8 cellular contexts compared by ENCODE assay signal in genomic region chr10:84329986-84330651, GRCh38. TPM values are rescaled to one million over a fixed set of nuclear protein-coding genes. Genes with fewer than 3 reads are reported as not detected.
DNase-seq lines count a peak whose midpoint lies in the region; ATAC-seq, FAIRE-seq and TF ChIP-seq lines count a peak whose summit lies in the region.

No MANE protein-coding gene starts in this region.

- H3K4me3 ChIP-seq in GM23248 (peak overlapping the region; percentile 93), MM.1S (ENCODE audit: low read length) (peak overlapping the region; percentile 85; the same call in 1 of the 2 replicates), endothelial cell of umbilical vein (replicated peaks in 1 of 3; ENCODE audit: insufficient read depth in 1 of 3, low read depth in 1 of 3, low read length in 3 of 3) (no peak overlapping the region), upper lobe of left lung (peak overlapping the region in 3 of 4 donors; percentile 85 to 96 (median 96))

- H3K9ac ChIP-seq in GM23248, result peak overlapping the region; percentile 92
- no peak overlapping the region; the same call in 1 of the 2 replicates for H3K9ac ChIP-seq in MM.1S (ENCODE audit: low read length)
- H3K9ac ChIP-seq in endothelial cell of umbilical vein (replicated peaks; ENCODE audit: extremely low read depth, insufficient read depth, low read length), result no peak overlapping the region

- H3K9me1 ChIP-seq in endothelial cell of umbilical vein (replicated peaks; ENCODE audit: control insufficient read depth, extremely low read depth, insufficient read depth, low read length), result no peaks in the 10 kb centered on the region

- ATAC-seq in GM18519 (IDR thresholded peaks at IDR 0.05; ENCODE audit: low FRiP score, unreplicated experiment) (peak; percentile 23), upper lobe of left lung (ENCODE audit: low FRiP score in 2 of 2) (no peak)

- H3K9me3 ChIP-seq in GM23248 (ENCODE audit: low read depth) (no peaks in the 10 kb centered on the region), MM.1S (replicated peaks; ENCODE audit: insufficient read depth, low read length) (no peaks in the 10 kb centered on the region), endothelial cell of umbilical vein (replicated peaks; ENCODE audit: control insufficient read depth, insufficient read depth, low read length) (no peaks in the 10 kb centered on the region), upper lobe of left lung (no peaks in the 10 kb centered on the region)

- intact Hi-C loops in endothelial cell of umbilical vein (cut with micrococcal nuclease), result loop anchor here (1.0 to 2.0 kb wide), 3 partner anchors 21 to 63 kb away; no protein-coding TSS in a partner anchor

- H2AFZ ChIP-seq in GM23248 (no peak overlapping the region), MM.1S (ENCODE audit: low read length) (no peak overlapping the region), endothelial cell of umbilical vein (ENCODE audit: low read depth, low read length) (no peak overlapping the region)

- BruUV-seq in endothelial cell of umbilical vein (replicated peaks; lab: Mats Ljungman, UMichigan), result no TSS peak

- H3K4me2 ChIP-seq in GM23248 (ENCODE audit: unreplicated experiment), result peak overlapping the region; percentile 88
- H3K4me2 ChIP-seq in MM.1S (ENCODE audit: low read depth, low read length), result peak overlapping the region; percentile 87
- H3K4me2 ChIP-seq in endothelial cell of umbilical vein (ENCODE audit: insufficient read depth, low read length), result peak overlapping the region; percentile 93

- TF ChIP-seq EP300 in upper lobe of left lung (IDR thresholded peaks at IDR 0.05), result no peak

- in situ Hi-C loops in GM23248 (cut with MboI), result no loop called here

- peak overlapping the region; percentile 75; the same call in 1 of the 2 replicates for H3K27ac ChIP-seq in GM23248
- no peak overlapping the region for H3K27ac ChIP-seq in MM.1S (ENCODE audit: low read length)
- H3K27ac ChIP-seq in endothelial cell of umbilical vein (ENCODE audit: insufficient read depth, low read depth, low read length), result no peak overlapping the region
- peak overlapping the region; percentile 88 to 99 (median 96) for H3K27ac ChIP-seq in upper lobe of left lung

- H3K79me2 ChIP-seq in GM23248 (ENCODE audit: insufficient read depth) (peaks cover 62% of the 10 kb centered on the region), MM.1S (ENCODE audit: low read length) (peaks cover 43% of the 10 kb centered on the region), endothelial cell of umbilical vein (ENCODE audit: control insufficient read depth, insufficient read depth, low read length) (peaks cover 49% of the 10 kb centered on the region)

- CTCF ChIA-PET in endothelial cell of umbilical vein (lab: Charles Lee), result interaction anchor here (1.0 to 2.7 kb wide), 8 partner anchors 13 to 207 kb away, joined by 4 to 17 read pairs (median 11); no protein-coding TSS in a partner anchor

- no peaks in the 10 kb centered on the region for H3K9me2 ChIP-seq in GM23248 (ENCODE audit: insufficient read depth)
- no peaks in the 10 kb centered on the region for H3K9me2 ChIP-seq in MM.1S (replicated peaks; ENCODE audit: insufficient read depth, low read length)

- TF ChIP-seq CTCF in MM.1S (IDR thresholded peaks at IDR 0.05; ENCODE audit: low read length), result no peak
- no peak for TF ChIP-seq CTCF in endothelial cell of umbilical vein (IDR thresholded peaks at IDR 0.05; ENCODE audit: extremely low read depth in 1 of 2, insufficient read depth in 1 of 2, low read depth in 1 of 2, low read length in 2 of 2)
- no peak for TF ChIP-seq CTCF in upper lobe of left lung (IDR thresholded peaks at IDR 0.05)

- TF ChIP-seq POLR2A in endothelial cell of umbilical vein (IDR thresholded peaks at IDR 0.05; ENCODE audit: low read depth, low read length) (no peak), upper lobe of left lung (IDR thresholded peaks at IDR 0.05) (peak in 1 of 4 donors; percentile 40)

- H3K4me1 ChIP-seq in GM23248 (ENCODE audit: insufficient read depth) (peaks cover 16% of the 10 kb centered on the region), MM.1S (ENCODE audit: low read length) (peaks cover 19% of the 10 kb centered on the region), endothelial cell of umbilical vein (ENCODE audit: control insufficient read depth, extremely low read depth, insufficient read depth, low read length) (peaks cover 7% of the 10 kb centered on the region), upper lobe of left lung (peaks cover 21 to 57% (median 27%) of the 10 kb centered on the region in 4 donors)

- no peak for DNase-seq in GM23248
- peak; percentile 23 for DNase-seq in MM.1S
- no peak for DNase-seq in endothelial cell of umbilical vein (ENCODE audit: low read depth, low spot score)
- no peak for DNase-seq in upper lobe of left lung
- no peak for DNase-seq in NOMO-1 (lab: John Stamatoyannopoulos, UW; ENCODE audit: unreplicated experiment in 2 of 2)
- no peak for DNase-seq in NCI-H526 (lab: John Stamatoyannopoulos, UW)
- DNase-seq in hepatic stellate cell (ENCODE audit: low spot score), result no peak

- dilution Hi-C loops in endothelial cell of umbilical vein (cut with MboI; ENCODE audit: extremely low pct_ligation_motif_present, low sequenced_read_pairs), result no loop called here

- H4K20me1 ChIP-seq in GM23248 (ENCODE audit: insufficient read depth), result peaks cover 15% of the 10 kb centered on the region
- H4K20me1 ChIP-seq in MM.1S (ENCODE audit: insufficient read depth, low read length), result no peaks in the 10 kb centered on the region
- peaks cover 3% of the 10 kb centered on the region for H4K20me1 ChIP-seq in endothelial cell of umbilical vein (replicated peaks; ENCODE audit: control insufficient read depth, extremely low read depth, insufficient read depth, low read length)

- H3F3A ChIP-seq in GM23248 (ENCODE audit: insufficient read depth) (no peaks in the 10 kb centered on the region), MM.1S (ENCODE audit: insufficient read depth, low read length) (peaks cover 8% of the 10 kb centered on the region)

- H3K36me3 ChIP-seq in GM23248 (ENCODE audit: low read depth), result no peaks in the 10 kb centered on the region
- no peaks in the 10 kb centered on the region for H3K36me3 ChIP-seq in MM.1S (replicated peaks; ENCODE audit: insufficient read depth, low read length)
- H3K36me3 ChIP-seq in endothelial cell of umbilical vein (ENCODE audit: control insufficient read depth in 2 of 2, extremely low read depth in 1 of 2, insufficient read depth in 2 of 2, low read length in 2 of 2), result no peaks in the 10 kb centered on the region
- H3K36me3 ChIP-seq in upper lobe of left lung, result no peaks in the 10 kb centered on the region

- FAIRE-seq in endothelial cell of umbilical vein (lab: Jason Lieb, UNC), result no peak

- POLR2A ChIA-PET in endothelial cell of umbilical vein (lab: Charles Lee), result interaction anchor here (0.6 kb wide), 1 partner anchor 33 kb away, joined by 4 read pairs; no protein-coding TSS in a partner anchor

- no peaks in the 10 kb centered on the region for H3K27me3 ChIP-seq in GM23248 (replicated peaks; ENCODE audit: insufficient read depth)
- H3K27me3 ChIP-seq in MM.1S (replicated peaks; ENCODE audit: insufficient read depth, low read length), result no peaks in the 10 kb centered on the region
- H3K27me3 ChIP-seq in endothelial cell of umbilical vein (ENCODE audit: control insufficient read depth in 2 of 2, insufficient read depth in 2 of 2, low read length in 2 of 2), result no peaks in the 10 kb centered on the region
- no peaks in the 10 kb centered on the region for H3K27me3 ChIP-seq in upper lobe of left lung

- WGBS in GM23248 (ENCODE audit: low coverage in 1 of 2, low lambda C conversion rate in 2 of 2, missing lambda C conversion rate in 2 of 2), 2 experiments, result 86 to 89% methylated on average over 7 of the region's 7 CpGs
- 71 to 73% methylated on average over 7 of the region's 7 CpGs for WGBS in upper lobe of left lung, 2 donors

TF ChIP-seq in endothelial cell of umbilical vein, 7 proteins besides CTCF, POLR2A, EP300 and RAD21:
- TF ChIP-seq GATA2 (IDR thresholded peaks at IDR 0.05; ENCODE audit: insufficient read depth, insufficient read length, low read depth, low read length) (no peak), JUN (IDR thresholded peaks at IDR 0.05; ENCODE audit: borderline replicate concordance, insufficient read depth, insufficient read length, low read depth) (no peak), POLR2AphosphoS5 (IDR thresholded peaks at IDR 0.05; ENCODE audit: insufficient read depth, low read depth, low read length) (no peak), MYC (IDR thresholded peaks at IDR 0.05; ENCODE audit: low read depth, low read length) (no peak), MAX (IDR thresholded peaks at IDR 0.05; ENCODE audit: insufficient read depth, insufficient read length) (no peak), FOS (IDR thresholded peaks at IDR 0.05; ENCODE audit: borderline replicate concordance, insufficient read depth, low read length) (no peak), EZH2 (IDR thresholded peaks at IDR 0.05; ENCODE audit: borderline replicate concordance, low read depth, low read length, severe bottlenecking) (no peak)

RNA-seq across cellular contexts. Expression of gene CCSER2, which starts 1.7 kb away (rescaled TPM):
- 27.8 and 30.6 TPM in 2 replicates for total RNA-seq in GM23248 (2014; rRNA removed; shearing (Covaris generic))
- 76.8 and 78.1 TPM in 2 replicates for polyA plus RNA-seq in GM23248 (2016; fragmentation: Nextera tagmentation; extraction: Ambion mirVana)
- 49.3 and 50.8 TPM in 2 replicates for total RNA-seq in endothelial cell of umbilical vein
- polyA plus RNA-seq in endothelial cell of umbilical vein, result 13.9 and 14.5 TPM in 2 replicates
- polyA plus RNA-seq in endothelial cell of umbilical vein (2011; cell fraction: cytosol; rRNA removed), result 24.6 and 27.0 TPM in 2 replicates
- polyA plus RNA-seq in endothelial cell of umbilical vein (2011; cell fraction: nucleus; rRNA removed), result 27.3 and 28.6 TPM in 2 replicates
- 24.8 and 43.1 TPM in 2 replicates for polyA plus RNA-seq in endothelial cell of umbilical vein (2012)
- 30.7 and 38.5 TPM in 2 replicates for polyA minus RNA-seq in endothelial cell of umbilical vein
- 18.5 TPM for polyA minus RNA-seq in endothelial cell of umbilical vein (2011; cell fraction: cytosol; rRNA and poly(A)+ RNA removed)
- 66.7 and 87.9 TPM in 2 replicates for polyA minus RNA-seq in endothelial cell of umbilical vein (2011; cell fraction: nucleus; rRNA and poly(A)+ RNA removed)
- total RNA-seq in upper lobe of left lung, result 10 to 100 TPM; 28.7 to 78.9 (median 52.6) TPM

Comparison
In these comparisons a context has a peak if more than half of its experiments do, and no peak if none do; other contexts are left out.
1. H3K27ac ChIP-seq: peak in GM23248 (single experiment) and upper lobe of left lung (4 of 4); none in MM.1S (single experiment) and endothelial cell of umbilical vein (single experiment).
2. H3K4me3 ChIP-seq: peak in GM23248 (single experiment), MM.1S (single experiment) and upper lobe of left lung (3 of 4); none in endothelial cell of umbilical vein (0 of 3).
3. Peak in every context shown above with its lines, with median percentiles within 50 percentile points of each other: H3K4me2 ChIP-seq.